8 cellular contexts compared by ENCODE assay signal in the genomic region with DNA sequence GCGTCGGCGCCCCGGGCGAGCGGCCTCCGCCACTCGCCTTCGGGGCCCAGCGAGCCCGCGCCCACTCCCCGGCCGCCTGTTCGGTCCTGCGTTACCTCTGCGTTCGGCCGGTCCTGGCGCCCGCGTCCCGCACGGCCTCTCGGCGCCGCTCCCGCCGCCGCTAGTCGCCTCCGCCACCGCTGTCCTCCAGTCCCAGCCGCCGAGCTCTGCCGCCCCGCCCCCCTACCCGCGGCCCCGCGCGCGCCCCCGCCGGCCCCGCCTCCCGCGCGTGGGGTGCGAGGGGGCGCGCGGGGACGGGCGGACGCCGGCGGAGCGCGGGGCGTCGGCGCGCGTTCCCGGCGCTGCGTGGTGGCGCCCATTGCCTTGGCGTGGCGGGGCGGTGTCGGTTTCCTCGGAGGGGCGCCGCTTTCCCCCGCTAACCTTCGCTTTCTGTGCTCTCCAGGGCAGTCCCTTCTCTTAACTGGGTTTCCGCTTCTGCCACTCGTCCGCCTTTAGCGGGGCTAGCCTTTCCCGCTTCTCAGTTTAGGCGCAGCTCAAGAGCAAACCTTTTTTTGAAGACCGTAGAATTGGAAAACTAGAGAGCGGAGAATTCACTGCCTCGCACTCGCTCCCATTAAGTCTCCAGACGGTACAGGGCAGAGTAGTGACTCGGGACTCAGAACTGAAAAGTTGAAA. TPM values are rescaled to one million over a fixed set of nuclear protein-coding genes. Genes with fewer than 3 reads are reported as not detected.
A peak's percentile ranks its signal among the peaks of the same experiment; 100 is the strongest.
DNase-seq lines count a peak whose midpoint lies in the region; ATAC-seq and TF ChIP-seq lines count a peak whose summit lies in the region.

A gene with protein sequence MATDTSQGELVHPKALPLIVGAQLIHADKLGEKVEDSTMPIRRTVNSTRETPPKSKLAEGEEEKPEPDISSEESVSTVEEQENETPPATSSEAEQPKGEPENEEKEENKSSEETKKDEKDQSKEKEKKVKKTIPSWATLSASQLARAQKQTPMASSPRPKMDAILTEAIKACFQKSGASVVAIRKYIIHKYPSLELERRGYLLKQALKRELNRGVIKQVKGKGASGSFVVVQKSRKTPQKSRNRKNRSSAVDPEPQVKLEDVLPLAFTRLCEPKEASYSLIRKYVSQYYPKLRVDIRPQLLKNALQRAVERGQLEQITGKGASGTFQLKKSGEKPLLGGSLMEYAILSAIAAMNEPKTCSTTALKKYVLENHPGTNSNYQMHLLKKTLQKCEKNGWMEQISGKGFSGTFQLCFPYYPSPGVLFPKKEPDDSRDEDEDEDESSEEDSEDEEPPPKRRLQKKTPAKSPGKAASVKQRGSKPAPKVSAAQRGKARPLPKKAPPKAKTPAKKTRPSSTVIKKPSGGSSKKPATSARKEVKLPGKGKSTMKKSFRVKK (minus strand): TSS at position 208 of the 675 bp plus-strand sequence. CDS start 6,867 bp downstream, outside the sequence.

- TF ChIP-seq CTCF in IMR-90 (conservative IDR thresholded peaks at IDR 0.05; ENCODE audit: low read depth, low read length) (no peak), fibroblast of mammary gland (conservative IDR thresholded peaks at IDR 0.05; ENCODE audit: control insufficient read depth, insufficient read depth, low read depth, low read length) (no peak), natural killer cell (IDR thresholded peaks at IDR 0.05) (no peak)

- H3K9me3 ChIP-seq in IMR-90 (ENCODE audit: control insufficient read depth, insufficient read depth, low read length) = no peaks in the 10 kb centered on the region

- peak; percentile 74 for TF ChIP-seq POLR2A in IMR-90 (IDR thresholded peaks at IDR 0.05; ENCODE audit: low read depth, low read length)

- no peaks in the 10 kb centered on the region for H3K36me3 ChIP-seq in IMR-90 (ENCODE audit: control insufficient read depth, insufficient read depth, low read length)

- intact Hi-C loops in IMR-90 (cut with micrococcal nuclease) = loop anchor here (1.0 to 10.0 kb wide), 3 partner anchors 90 to 389 kb away; a partner anchor contains a TSS
- intact Hi-C loops in natural killer cell (cut with micrococcal nuclease) = loop anchor here (2.0 to 5.0 kb wide), 2 partner anchors 90 to 390 kb away; a partner anchor contains a TSS

- no peaks in the 10 kb centered on the region for H3K9me3 Mint-ChIP-seq in natural killer cell

- H3K36me3 Mint-ChIP-seq in natural killer cell = no peaks in the 10 kb centered on the region

- H3K27ac Mint-ChIP-seq in natural killer cell = peak within 1 kb of the TSS; percentile 97 to 98

- CTCF ChIA-PET in IMR-90 (lab: Yijun Ruan, JAX) = interaction anchor here (1.6 kb wide), 1 partner anchor 91 kb away, joined by 4 read pairs; no protein-coding TSS in a partner anchor

- in situ Hi-C loops in IMR-90 (cut with MboI; ENCODE audit: low sequenced_read_pairs) = loop anchor here (10.0 kb wide), 1 partner anchor 408 kb away; no protein-coding TSS in a partner anchor

- H3K23ac ChIP-seq in IMR-90 (ENCODE audit: low read depth, low read length) = peak within 1 kb of the TSS; percentile 97

- TF ChIP-seq RAD21 in IMR-90 (IDR thresholded peaks at IDR 0.05; ENCODE audit: low read length) = no peak

- H3K79me1 ChIP-seq in IMR-90 (ENCODE audit: low read depth in 1 of 2, low read length in 2 of 2) = peaks cover 3 to 25% of the 10 kb centered on the region in 2 experiments; a peak in 3 of 4 replicates

- H3K27me3 ChIP-seq in IMR-90 (ENCODE audit: control insufficient read depth, insufficient read depth, low read length) = no peaks in the 10 kb centered on the region

- H3K9ac ChIP-seq in IMR-90 (ENCODE audit: low read depth, low read length) = peak within 1 kb of the TSS; percentile 94

- DNase-seq in DMS53 treated with DMSO at 0.1 percent for 48 hours (lab: John Stamatoyannopoulos, UW; ENCODE audit: unreplicated experiment) (peak; percentile 65), IMR-90 (peak; percentile 62), RKO (ENCODE audit: low spot score) (peak; percentile 66), fibroblast of mammary gland (ENCODE audit: low read depth) (peak; percentile 59), natural killer cell (peak; percentile 90)
- DNase-seq in activated T-helper 1 cell treated with anti-CD3 and anti-CD28 coated beads, Interleukin-2, amount 50 U/mL, for 16 hours (ENCODE audit: low read depth in 1 of 2, low spot score in 1 of 2) = peak; percentile 71 to 78
- peak; percentile 74 to 97 (median 88) for DNase-seq in stimulated activated naive CD4-positive, alpha-beta T cell (lab: John Stamatoyannopoulos, UW)

- ATAC-seq in GM21529 (IDR thresholded peaks at IDR 0.05; ENCODE audit: unreplicated experiment) (peak; percentile 42), IMR-90 (ENCODE audit: low read depth) (peak; percentile 71), natural killer cell (peak; percentile 67 to 88 (median 73))

- peak within 1 kb of the TSS; percentile 70 for H2BK20ac ChIP-seq in IMR-90 (ENCODE audit: low read depth, low read length)

- H3K4me3 Mint-ChIP-seq in natural killer cell = peak within 1 kb of the TSS; percentile 99

- H3K18ac ChIP-seq in IMR-90 (ENCODE audit: low read depth, low read length) = peak within 1 kb of the TSS; percentile 70

- H4K20me1 ChIP-seq in IMR-90 (ENCODE audit: insufficient read depth, low read length) = peaks cover 40% of the 10 kb centered on the region

- WGBS in IMR-90 (ENCODE audit: extremely low coverage in 2 of 2, insufficient read length in 1 of 2), 2 experiments = 1% methylated on average over 40 of the region's 90 CpGs; no CpG with 5 or more reads in 1 of the 2 experiments

- no TSS peak for BruUV-seq in IMR-90 (replicated peaks; lab: Mats Ljungman, UMichigan)

- peak within 1 kb of the TSS; percentile 51 for H2AK5ac ChIP-seq in IMR-90 (ENCODE audit: low read depth, low read length)

- H2BK5ac ChIP-seq in IMR-90 (ENCODE audit: low read depth, low read length, poor library complexity, severe bottlenecking) = peak within 1 kb of the TSS; percentile 90

- peak within 1 kb of the TSS; percentile 85 for H3K4me3 ChIP-seq in IMR-90 (ENCODE audit: insufficient read depth, low read depth, low read length)
- peak within 1 kb of the TSS; percentile 97 for H3K4me3 ChIP-seq in fibroblast of mammary gland (ENCODE audit: control insufficient read depth, low read depth, low read length)

- peaks cover 11% of the 10 kb centered on the region; the same call in 1 of the 2 replicates for H3K9me1 ChIP-seq in IMR-90 (ENCODE audit: insufficient read depth, low read length)

- no peaks in the 10 kb centered on the region for H3K27me3 Mint-ChIP-seq in natural killer cell (ENCODE audit: low read depth in 2 of 2)

- peak within 1 kb of the TSS; percentile 91 for H2AFZ ChIP-seq in IMR-90 (replicated peaks; ENCODE audit: low read length, poor library complexity)

- H3K4me2 ChIP-seq in IMR-90 (ENCODE audit: low read depth, low read length) = peak within 1 kb of the TSS; percentile 84

- peak within 1 kb of the TSS; percentile 98 for H3K4ac ChIP-seq in IMR-90 (ENCODE audit: low read depth, low read length)

- peak within 1 kb of the TSS; percentile 58 for H4K5ac ChIP-seq in IMR-90 (ENCODE audit: low read depth, low read length)

- peak within 1 kb of the TSS; percentile 92 for H2BK120ac ChIP-seq in IMR-90 (ENCODE audit: low read depth, low read length)

- dilution Hi-C loops in IMR-90 (cut with HindIII; ENCODE audit: low sequenced_read_pairs, unreplicated experiment) = no loop called here

- peak within 1 kb of the TSS; percentile 67 to 88 for H4K8ac ChIP-seq in IMR-90 (ENCODE audit: low read depth in 2 of 2, low read length in 2 of 2)

- peak within 1 kb of the TSS; percentile 99 for H3K14ac ChIP-seq in IMR-90 (replicated peaks; ENCODE audit: low read depth, low read length)

- peaks cover 4% of the 10 kb centered on the region; the same call in 1 of the 2 replicates for H3K4me1 ChIP-seq in IMR-90 (ENCODE audit: control insufficient read depth, insufficient read depth, low read length)

- H3K56ac ChIP-seq in IMR-90 (ENCODE audit: extremely low read depth, insufficient read depth, low read length) = peak within 1 kb of the TSS; percentile 94

- H2BK15ac ChIP-seq in IMR-90 (ENCODE audit: low read depth, low read length) = peak within 1 kb of the TSS; percentile 75; the same call in 2 of the 3 replicates

- H3K27ac ChIP-seq in IMR-90 (ENCODE audit: insufficient read depth, low read length) = peak within 1 kb of the TSS; percentile 94

- peaks cover 34 to 35% of the 10 kb centered on the region in 2 donors for H3K4me1 Mint-ChIP-seq in natural killer cell

- peak within 1 kb of the TSS; percentile 96 for H4K91ac ChIP-seq in IMR-90 (ENCODE audit: insufficient read depth, low read depth, low read length)

- peak within 1 kb of the TSS; percentile 92 for H2AK9ac ChIP-seq in IMR-90 (replicated peaks; ENCODE audit: low read depth, low read length, poor library complexity)

- POLR2A ChIA-PET in IMR-90 (lab: Charles Lee; ENCODE audit: unreplicated experiment) = interaction anchor here (0.7 kb wide), 1 partner anchor 57 kb away, joined by 3 read pairs; no protein-coding TSS in a partner anchor

TF ChIP-seq in IMR-90, 13 proteins besides CTCF, POLR2A, EP300 and RAD21:
- TF ChIP-seq, protein P1, sequence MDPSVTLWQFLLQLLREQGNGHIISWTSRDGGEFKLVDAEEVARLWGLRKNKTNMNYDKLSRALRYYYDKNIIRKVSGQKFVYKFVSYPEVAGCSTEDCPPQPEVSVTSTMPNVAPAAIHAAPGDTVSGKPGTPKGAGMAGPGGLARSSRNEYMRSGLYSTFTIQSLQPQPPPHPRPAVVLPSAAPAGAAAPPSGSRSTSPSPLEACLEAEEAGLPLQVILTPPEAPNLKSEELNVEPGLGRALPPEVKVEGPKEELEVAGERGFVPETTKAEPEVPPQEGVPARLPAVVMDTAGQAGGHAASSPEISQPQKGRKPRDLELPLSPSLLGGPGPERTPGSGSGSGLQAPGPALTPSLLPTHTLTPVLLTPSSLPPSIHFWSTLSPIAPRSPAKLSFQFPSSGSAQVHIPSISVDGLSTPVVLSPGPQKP (IDR thresholded peaks at IDR 0.05; ENCODE audit: borderline replicate concordance, low read depth, low read length) = no peak
- no peak for TF ChIP-seq CEBPB (IDR thresholded peaks at IDR 0.05; ENCODE audit: low read depth, low read length)
- TF ChIP-seq MAZ (IDR thresholded peaks at IDR 0.05; ENCODE audit: borderline replicate concordance, low read depth, low read length) = 0 out of 2 replicates have a peak, but pooled peaks have one; percentile 43
- no peak for TF ChIP-seq SMC3 (IDR thresholded peaks at IDR 0.05; ENCODE audit: low read depth, low read length)
- TF ChIP-seq NFE2L2 (IDR thresholded peaks at IDR 0.05; ENCODE audit: low read depth, low read length) = no peak
- TF ChIP-seq MXI1 (IDR thresholded peaks at IDR 0.05; ENCODE audit: borderline replicate concordance, low read depth, low read length) = peak; percentile 27; the same call in 1 of the 2 replicates
TF ChIP-seq in IMR-90: peak in this region for 2.

RNA-seq across cellular contexts. Expression of the gene that starts here (rescaled TPM):
- 88.4 and 111 TPM in 2 replicates for total RNA-seq in IMR-90 (2012; rRNA removed)
- polyA plus RNA-seq in IMR-90 (2012; rRNA removed) = 146 and 151 TPM in 2 replicates
- 53.0 and 110 TPM in 2 replicates for polyA plus RNA-seq in IMR-90 (2012; cell fraction: cytosol; rRNA removed)
- 75.3 and 282 TPM in 2 replicates for polyA plus RNA-seq in IMR-90 (2012; cell fraction: nucleus; rRNA removed; ENCODE audit: low replicate concordance)
- 100 to 1,000 TPM; 243 to 296 (median 274) TPM for total RNA-seq in natural killer cell

Comparison
In these comparisons a context has a peak if more than half of its experiments do, and no peak if none do; other contexts are left out.
1. Peak in every context shown above with its lines: DNase-seq, ATAC-seq, H3K4me3 ChIP-seq and H3K27ac ChIP-seq.